In the genomic region with DNA sequence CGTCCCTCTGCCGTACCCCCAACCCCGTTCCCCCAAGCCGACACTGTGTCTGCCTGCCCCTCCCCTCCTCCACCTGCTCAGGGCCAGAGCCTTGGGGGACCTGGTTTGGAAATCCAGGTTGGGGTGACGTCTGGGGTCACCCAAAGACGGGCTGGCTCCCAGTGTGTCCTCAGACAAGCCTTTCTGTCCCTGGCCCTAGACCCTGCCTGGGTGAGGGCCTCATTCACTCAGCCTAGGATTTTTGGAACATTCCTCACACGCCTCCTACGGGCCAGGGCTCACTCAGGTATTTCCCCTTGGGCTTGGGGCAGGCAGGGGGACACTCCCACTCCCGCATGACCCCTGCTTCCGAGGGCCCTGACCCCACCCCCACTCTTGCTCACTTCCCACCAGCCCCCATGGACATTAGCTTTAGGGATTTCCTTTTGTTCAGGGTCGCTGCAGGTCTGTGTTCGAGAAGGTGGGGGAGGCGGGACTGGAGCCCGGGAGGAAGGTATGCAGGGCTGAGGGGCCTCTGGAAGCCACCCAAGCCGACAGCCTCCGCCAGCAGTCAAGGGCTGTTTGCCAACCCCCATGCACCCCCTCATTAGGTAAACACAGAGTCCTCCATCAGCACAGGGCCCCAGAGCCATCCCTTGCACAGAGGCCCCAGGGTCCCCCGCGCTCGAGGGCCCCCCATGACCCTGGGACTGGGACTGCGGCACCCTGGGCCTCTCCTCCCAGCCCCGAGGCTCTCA, we compare ENCODE assay signal across 1 cellular context.
TF ChIP-seq lines count a peak whose summit lies in the region.

No MANE protein-coding gene starts in this region.

TF ChIP-seq in IMR-90, 13 proteins besides CTCF, POLR2A, EP300 and RAD21:
- no peak for TF ChIP-seq RFX5 (IDR thresholded peaks at IDR 0.05; ENCODE audit: low read depth, low read length)
- TF ChIP-seq, protein P1, sequence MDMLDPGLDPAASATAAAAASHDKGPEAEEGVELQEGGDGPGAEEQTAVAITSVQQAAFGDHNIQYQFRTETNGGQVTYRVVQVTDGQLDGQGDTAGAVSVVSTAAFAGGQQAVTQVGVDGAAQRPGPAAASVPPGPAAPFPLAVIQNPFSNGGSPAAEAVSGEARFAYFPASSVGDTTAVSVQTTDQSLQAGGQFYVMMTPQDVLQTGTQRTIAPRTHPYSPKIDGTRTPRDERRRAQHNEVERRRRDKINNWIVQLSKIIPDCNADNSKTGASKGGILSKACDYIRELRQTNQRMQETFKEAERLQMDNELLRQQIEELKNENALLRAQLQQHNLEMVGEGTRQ (IDR thresholded peaks at IDR 0.05; ENCODE audit: low read depth, low read length): no peak
- TF ChIP-seq CHD1 (IDR thresholded peaks at IDR 0.05; ENCODE audit: low read depth, low read length): no peak
- no peak for TF ChIP-seq MXI1 (IDR thresholded peaks at IDR 0.05; ENCODE audit: borderline replicate concordance, low read depth, low read length)
- TF ChIP-seq MAZ (IDR thresholded peaks at IDR 0.05; ENCODE audit: borderline replicate concordance, low read depth, low read length): no peak
- no peak for TF ChIP-seq NFE2L2 (IDR thresholded peaks at IDR 0.05; ENCODE audit: low read depth, low read length)
- no peak for TF ChIP-seq FOS (IDR thresholded peaks at IDR 0.05; ENCODE audit: low read depth, low read length)
- TF ChIP-seq CEBPB (IDR thresholded peaks at IDR 0.05; ENCODE audit: low read depth, low read length): no peak
- no peak for TF ChIP-seq MAFK (IDR thresholded peaks at IDR 0.05; ENCODE audit: low read depth, low read length)
- TF ChIP-seq SMC3 (IDR thresholded peaks at IDR 0.05; ENCODE audit: low read depth, low read length): no peak
- no peak for TF ChIP-seq RCOR1 (IDR thresholded peaks at IDR 0.05; ENCODE audit: insufficient replicate concordance, low read length)
- TF ChIP-seq, protein P2, sequence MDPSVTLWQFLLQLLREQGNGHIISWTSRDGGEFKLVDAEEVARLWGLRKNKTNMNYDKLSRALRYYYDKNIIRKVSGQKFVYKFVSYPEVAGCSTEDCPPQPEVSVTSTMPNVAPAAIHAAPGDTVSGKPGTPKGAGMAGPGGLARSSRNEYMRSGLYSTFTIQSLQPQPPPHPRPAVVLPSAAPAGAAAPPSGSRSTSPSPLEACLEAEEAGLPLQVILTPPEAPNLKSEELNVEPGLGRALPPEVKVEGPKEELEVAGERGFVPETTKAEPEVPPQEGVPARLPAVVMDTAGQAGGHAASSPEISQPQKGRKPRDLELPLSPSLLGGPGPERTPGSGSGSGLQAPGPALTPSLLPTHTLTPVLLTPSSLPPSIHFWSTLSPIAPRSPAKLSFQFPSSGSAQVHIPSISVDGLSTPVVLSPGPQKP (IDR thresholded peaks at IDR 0.05; ENCODE audit: borderline replicate concordance, low read depth, low read length): no peak
- no peak for TF ChIP-seq BHLHE40 (IDR thresholded peaks at IDR 0.05; ENCODE audit: low read depth, low read length)
